ENCODE assay signal across 17 cellular contexts in genomic region chr7:157907998-157908782, GRCh38.
"Had no signal": no experiment of that assay in that cellular context is flagged by ENCODE, and none has a peak within 500 bp of the region (broad histone marks: within the 10 kb centered on the region; RNA-seq: fewer than 3 reads in every experiment).

No MANE protein-coding gene starts in this region.

- H3K36me3 ChIP-seq: brain microvascular endothelial cell, right atrium auricular region, thyroid gland, WERI-Rb-1 had no signal

- H3K27me3 Mint-ChIP-seq: activated CD8-positive, alpha-beta T cell treated with anti-CD3 and anti-CD28 coated beads for 36 hours; activated naive CD8-positive, alpha-beta T cell treated with anti-CD3 and anti-CD28 coated beads for 36 hours had no signal

- H3K27ac Mint-ChIP-seq: activated CD8-positive, alpha-beta T cell treated with anti-CD3 and anti-CD28 coated beads for 36 hours; activated naive CD8-positive, alpha-beta T cell treated with anti-CD3 and anti-CD28 coated beads for 36 hours; dendritic cell treated with granulocyte-macrophage colony-stimulating factor and Interleukin-4, amounts not matched to agents 40 ng/mL and 50 ng/mL, for 4 days; naive B cell; stimulated activated memory B cell treated with anti-CD40 and anti-IgM and Interleukin-4, amounts not matched to agents 10 μg/mL and 1 μg/mL and 100 μg/mL, for 72 hours had no signal

- H3K27ac ChIP-seq: brain microvascular endothelial cell, right atrium auricular region, thyroid gland, WERI-Rb-1 had no signal

- H3K36me3 Mint-ChIP-seq: activated naive CD8-positive, alpha-beta T cell treated with anti-CD3 and anti-CD28 coated beads for 36 hours; naive B cell; stimulated activated memory B cell treated with anti-CD40 and anti-IgM and Interleukin-4, amounts not matched to agents 10 μg/mL and 1 μg/mL and 100 μg/mL, for 72 hours had no signal

- H3K4me1 Mint-ChIP-seq: activated naive CD8-positive, alpha-beta T cell treated with anti-CD3 and anti-CD28 coated beads for 36 hours; naive B cell; stimulated activated memory B cell treated with anti-CD40 and anti-IgM and Interleukin-4, amounts not matched to agents 10 μg/mL and 1 μg/mL and 100 μg/mL, for 72 hours had no signal

- H3K27me3 ChIP-seq: brain microvascular endothelial cell, right atrium auricular region, thyroid gland had no signal

- H3K4me3 Mint-ChIP-seq: activated CD8-positive, alpha-beta T cell treated with anti-CD3 and anti-CD28 coated beads for 36 hours; activated naive CD8-positive, alpha-beta T cell treated with anti-CD3 and anti-CD28 coated beads for 36 hours; dendritic cell treated with granulocyte-macrophage colony-stimulating factor and Interleukin-4, amounts not matched to agents 40 ng/mL and 50 ng/mL, for 4 days; naive B cell; stimulated activated memory B cell treated with anti-CD40 and anti-IgM and Interleukin-4, amounts not matched to agents 10 μg/mL and 1 μg/mL and 100 μg/mL, for 72 hours had no signal

- H3K4me1 ChIP-seq: right atrium auricular region, thyroid gland had no signal

- H3K9me3 Mint-ChIP-seq: dendritic cell treated with granulocyte-macrophage colony-stimulating factor and Interleukin-4, amounts not matched to agents 40 ng/mL and 50 ng/mL, for 4 days had no signal

- DNase-seq: activated CD4-positive, alpha-beta T cell treated with anti-CD3 and anti-CD28 coated beads for 4 hours; activated CD8-positive, alpha-beta T cell treated with anti-CD3 and anti-CD28 coated beads for 36 hours; activated gamma-delta T cell treated with Interleukin-2 at 50 U/mL for 16 hours; activated naive CD8-positive, alpha-beta T cell treated with anti-CD3 and anti-CD28 coated beads for 36 hours; activated T-cell treated with anti-CD3 and anti-CD28 coated beads, Interleukin-2, amount 50 U/mL, for 48 hours; brain microvascular endothelial cell; cerebellar nuclear complex; effector memory CD4-positive, alpha-beta T cell; left colon; naive B cell; stimulated activated CD4-positive, alpha-beta T cell treated with anti-CD3 and anti-CD28 coated beads, Interleukin-2, amount 100 ng/mL, for 48 hours; thyroid gland; WERI-Rb-1 had no signal

- H3K9me3 ChIP-seq: right atrium auricular region, thyroid gland had no signal

- H3K4me3 ChIP-seq: lung, right atrium auricular region, thyroid gland had no signal
